8 cellular contexts compared by ENCODE assay signal in genomic region chr7:1512781-1513656, GRCh38.
DNase-seq lines count a peak whose midpoint lies in the region; ATAC-seq and FAIRE-seq lines count a peak whose summit lies in the region.
"Had no signal": no experiment of that assay in that cellular context is flagged by ENCODE, and none has a peak within 500 bp of the region (broad histone marks: within the 10 kb centered on the region; RNA-seq: fewer than 3 reads in every experiment).

No MANE protein-coding gene starts in this region.

- DNase-seq in DMS53 (lab: John Stamatoyannopoulos, UW) (peak; percentile 41), DMS53 treated with DMSO at 0.1 percent for 48 hours (lab: John Stamatoyannopoulos, UW; ENCODE audit: unreplicated experiment) (no peak), activated T-cell treated with anti-CD3 and anti-CD28 coated beads for 24 hours (ENCODE audit: low read depth) (peak; percentile 41), hepatic stellate cell (ENCODE audit: low spot score) (peak; percentile 96), urothelium cell line (ENCODE audit: low spot score) (peak; percentile 96)

- ATAC-seq in HG02840 (IDR thresholded peaks at IDR 0.05; ENCODE audit: low FRiP score, unreplicated experiment) = no peak
- ATAC-seq: body of pancreas had no signal

- peak; percentile 98 for FAIRE-seq in urothelium cell line (lab: Jason Lieb, UNC)
- FAIRE-seq: A204.1 had no signal
